Comparison of ENCODE assay signal across 15 cellular contexts in the genomic region with DNA sequence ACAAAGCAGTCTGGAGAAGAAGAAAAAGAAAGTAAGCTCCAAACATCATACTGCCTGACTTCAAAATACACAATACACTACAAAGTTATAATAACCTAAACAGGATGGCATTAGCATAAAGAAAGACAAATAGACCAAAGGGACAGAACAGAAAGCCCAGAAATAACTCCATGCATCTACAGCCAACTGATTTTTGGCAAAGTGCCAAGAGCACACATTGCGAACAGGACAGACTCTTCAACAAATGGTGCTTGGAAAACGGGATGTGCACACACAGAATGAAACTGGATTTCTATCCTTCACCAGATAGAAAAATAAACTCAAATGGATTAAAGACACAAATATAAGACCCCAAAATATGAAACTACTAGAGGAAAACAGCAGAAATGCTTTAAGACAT.
DNase-seq lines count a peak whose midpoint lies in the region; ATAC-seq and TF ChIP-seq lines count a peak whose summit lies in the region.
"Had no signal": no experiment of that assay in that cellular context is flagged by ENCODE, and none has a peak within 500 bp of the region (broad histone marks: within the 10 kb centered on the region; RNA-seq: fewer than 3 reads in every experiment).

No MANE protein-coding gene starts in this region.

- H3K27me3 Mint-ChIP-seq in MCF 10A (ENCODE audit: insufficient read depth, unreplicated experiment) = no peaks in the 10 kb centered on the region
- H3K27me3 Mint-ChIP-seq in stimulated activated memory B cell treated with anti-CD40 and anti-IgM and Interleukin-4, amounts not matched to agents 10 μg/mL and 1 μg/mL and 100 μg/mL, for 72 hours = no peaks in the 10 kb centered on the region

- no peak overlapping the region for H3K9ac ChIP-seq in mammary epithelial cell (ENCODE audit: insufficient read depth, low read length)

- CTCF ChIA-PET in MCF 10A (lab: Yijun Ruan, JAX) = interaction anchor here (0.7 to 3.6 kb wide), 5 partner anchors 10 to 153 kb away, joined by 3 to 29 read pairs (median 4); no protein-coding TSS in a partner anchor
- CTCF ChIA-PET in mammary epithelial cell (lab: Charles Lee; ENCODE audit: low non-redundant PET) = no interaction called here

- no peak for TF ChIP-seq POLR2A in testis (IDR thresholded peaks at IDR 0.05)

- H3K9me3 ChIP-seq in mammary epithelial cell (replicated peaks; ENCODE audit: insufficient read depth, low read length) (no peaks in the 10 kb centered on the region), testis (no peaks in the 10 kb centered on the region)
- H3K9me3 ChIP-seq: esophagus muscularis mucosa had no signal

- H3K4me1 Mint-ChIP-seq in MCF 10A (ENCODE audit: insufficient read depth, unreplicated experiment) = no peaks in the 10 kb centered on the region
- H3K4me1 Mint-ChIP-seq in stimulated activated memory B cell treated with anti-CD40 and anti-IgM and Interleukin-4, amounts not matched to agents 10 μg/mL and 1 μg/mL and 100 μg/mL, for 72 hours = no peaks in the 10 kb centered on the region
- H3K4me1 Mint-ChIP-seq: central memory CD8-positive, alpha-beta T cell; immature natural killer cell; natural killer cell had no signal

- no peak overlapping the region for H3K4me2 ChIP-seq in mammary epithelial cell (ENCODE audit: insufficient read depth, low read depth, low read length)

- DNase-seq in MCF 10A (ENCODE audit: unreplicated experiment) = peak; percentile 28
- DNase-seq in mammary epithelial cell = no peak
- peak; percentile 3 for DNase-seq in RPMI8226
- peak; percentile 60 for DNase-seq in fibroblast of the aortic adventitia (ENCODE audit: low read depth)
- peak; percentile 39 for DNase-seq in testis
- no peak for DNase-seq in 8988T
- DNase-seq: activated effector memory CD4-positive, alpha-beta T cell treated with Interleukin-2 at 50 U/mL for 16 hours; immature natural killer cell; natural killer cell; NCI-H526 treated with DMSO at 0.1 percent for 48 hours; T-cell had no signal

- H3K4me3 Mint-ChIP-seq in MCF 10A (ENCODE audit: unreplicated experiment) = no peak overlapping the region
- H3K4me3 Mint-ChIP-seq in stimulated activated memory B cell treated with anti-CD40 and anti-IgM and Interleukin-4, amounts not matched to agents 10 μg/mL and 1 μg/mL and 100 μg/mL, for 72 hours = no peak overlapping the region
- H3K4me3 Mint-ChIP-seq: central memory CD8-positive, alpha-beta T cell; immature natural killer cell; natural killer cell; T-cell had no signal

- H3K4me3 ChIP-seq in mammary epithelial cell (replicated peaks in 1 of 3; ENCODE audit: insufficient read depth in 1 of 3, low read depth in 2 of 3, low read length in 3 of 3) (no peak overlapping the region), fibroblast of the aortic adventitia (ENCODE audit: low read depth, low read length) (no peak overlapping the region), testis (no peak overlapping the region)
- H3K4me3 ChIP-seq: esophagus muscularis mucosa had no signal

- in situ Hi-C loops in mammary epithelial cell (cut with MboI; ENCODE audit: low sequenced_read_pairs in 2 of 2) = loop anchor here (10.0 to 25.0 kb wide), 2 partner anchors 479 to 481 kb away; no protein-coding TSS in a partner anchor

- intact Hi-C loops in MCF 10A (cut with micrococcal nuclease) = no loop called here
- intact Hi-C loops in mammary epithelial cell (cut with micrococcal nuclease) = no loop called here
- intact Hi-C loops in testis (cut with DNase I; ENCODE audit: low total_unique reads) = loop anchor here (10.0 kb wide), 1 partner anchor 131 kb away; no protein-coding TSS in a partner anchor

- no peak overlapping the region for H3K27ac Mint-ChIP-seq in MCF 10A (ENCODE audit: low read depth, unreplicated experiment)
- H3K27ac Mint-ChIP-seq in stimulated activated memory B cell treated with anti-CD40 and anti-IgM and Interleukin-4, amounts not matched to agents 10 μg/mL and 1 μg/mL and 100 μg/mL, for 72 hours = no peak overlapping the region
- H3K27ac Mint-ChIP-seq: immature natural killer cell, natural killer cell, T-cell had no signal

- TF ChIP-seq CTCF in MCF 10A (IDR thresholded peaks at IDR 0.05; ENCODE audit: unreplicated experiment) (no peak), mammary epithelial cell (conservative IDR thresholded peaks at IDR 0.05 in 1 of 2, IDR thresholded peaks at IDR 0.05 in 1 of 2; ENCODE audit: extremely low read depth in 1 of 2, insufficient read depth in 1 of 2, low read depth in 1 of 2, low read length in 2 of 2) (no peak), fibroblast of the aortic adventitia (IDR thresholded peaks at IDR 0.05; ENCODE audit: insufficient read depth, low read length) (no peak), testis (IDR thresholded peaks at IDR 0.05) (no peak)

- H3K9me3 Mint-ChIP-seq in MCF 10A (ENCODE audit: unreplicated experiment) = no peaks in the 10 kb centered on the region
- H3K9me3 Mint-ChIP-seq in stimulated activated memory B cell treated with anti-CD40 and anti-IgM and Interleukin-4, amounts not matched to agents 10 μg/mL and 1 μg/mL and 100 μg/mL, for 72 hours = peaks cover 4% of the 10 kb centered on the region
- H3K9me3 Mint-ChIP-seq: central memory CD8-positive, alpha-beta T cell; immature natural killer cell; natural killer cell had no signal

- no peaks in the 10 kb centered on the region for H4K20me1 ChIP-seq in mammary epithelial cell (ENCODE audit: insufficient read depth, low read length)

- POLR2A ChIA-PET in MCF 10A (lab: Yijun Ruan, JAX) = interaction anchor here (1.3 kb wide), 1 partner anchor 13 kb away, joined by 3 read pairs; no protein-coding TSS in a partner anchor

- no peaks in the 10 kb centered on the region for H3K79me2 ChIP-seq in mammary epithelial cell (ENCODE audit: insufficient read depth, low read length)

- H3K36me3 ChIP-seq in mammary epithelial cell (ENCODE audit: insufficient read depth, low read length) (no peaks in the 10 kb centered on the region), testis (ENCODE audit: low read depth, missing control alignments) (no peaks in the 10 kb centered on the region)
- H3K36me3 ChIP-seq: esophagus muscularis mucosa had no signal

- no peaks in the 10 kb centered on the region for H3K36me3 Mint-ChIP-seq in MCF 10A (ENCODE audit: insufficient read depth, unreplicated experiment)
- H3K36me3 Mint-ChIP-seq in stimulated activated memory B cell treated with anti-CD40 and anti-IgM and Interleukin-4, amounts not matched to agents 10 μg/mL and 1 μg/mL and 100 μg/mL, for 72 hours = no peaks in the 10 kb centered on the region
- H3K36me3 Mint-ChIP-seq: immature natural killer cell, natural killer cell, T-cell had no signal

- no peak overlapping the region for H2AFZ ChIP-seq in mammary epithelial cell (ENCODE audit: low read depth, low read length)

- WGBS in mammary epithelial cell (ENCODE audit: low coverage, missing lambda C conversion rate) = 15% methylated on average over 2 of the region's 2 CpGs
- 25 to 31% methylated on average over 2 of the region's 2 CpGs for WGBS in testis, 2 donors

- no peak for ATAC-seq in HG02973 (IDR thresholded peaks at IDR 0.05; ENCODE audit: unreplicated experiment)
- no peak for ATAC-seq in stimulated activated memory B cell treated with anti-CD40 and anti-IgM and Interleukin-4, amounts not matched to agents 10 μg/mL and 1 μg/mL and 100 μg/mL, for 72 hours
- ATAC-seq: natural killer cell, T-cell had no signal

- dilution Hi-C loops in mammary epithelial cell (cut with HindIII; ENCODE audit: low sequenced_read_pairs) = no loop called here

- no peaks in the 10 kb centered on the region for H3K27me3 ChIP-seq in mammary epithelial cell (ENCODE audit: insufficient read depth, low read length)
- no peaks in the 10 kb centered on the region for H3K27me3 ChIP-seq in testis
- H3K27me3 ChIP-seq: esophagus muscularis mucosa had no signal

- H3K4me1 ChIP-seq in mammary epithelial cell (ENCODE audit: insufficient read depth, low read length) (peaks cover 4% of the 10 kb centered on the region), testis (no peaks in the 10 kb centered on the region)

- H3K27ac ChIP-seq in mammary epithelial cell (ENCODE audit: insufficient read depth, low read depth, low read length) (no peak overlapping the region), testis (no peak overlapping the region)
- H3K27ac ChIP-seq: esophagus muscularis mucosa had no signal

- BruUV-seq in MCF 10A (replicated peaks; lab: Mats Ljungman, UMichigan) = no TSS peak
- no TSS peak for BruUV-seq in mammary epithelial cell (replicated peaks; lab: Mats Ljungman, UMichigan)

Comparison
In these comparisons a context has a peak if more than half of its experiments do, and no peak if none do; other contexts are left out.
1. DNase-seq: peak in MCF 10A (single experiment), RPMI8226 (single experiment), fibroblast of the aortic adventitia (single experiment) and testis (single experiment); none in mammary epithelial cell (single experiment) and 8988T (single experiment).